ENCODE assay signal across 8 cellular contexts in the genomic region with DNA sequence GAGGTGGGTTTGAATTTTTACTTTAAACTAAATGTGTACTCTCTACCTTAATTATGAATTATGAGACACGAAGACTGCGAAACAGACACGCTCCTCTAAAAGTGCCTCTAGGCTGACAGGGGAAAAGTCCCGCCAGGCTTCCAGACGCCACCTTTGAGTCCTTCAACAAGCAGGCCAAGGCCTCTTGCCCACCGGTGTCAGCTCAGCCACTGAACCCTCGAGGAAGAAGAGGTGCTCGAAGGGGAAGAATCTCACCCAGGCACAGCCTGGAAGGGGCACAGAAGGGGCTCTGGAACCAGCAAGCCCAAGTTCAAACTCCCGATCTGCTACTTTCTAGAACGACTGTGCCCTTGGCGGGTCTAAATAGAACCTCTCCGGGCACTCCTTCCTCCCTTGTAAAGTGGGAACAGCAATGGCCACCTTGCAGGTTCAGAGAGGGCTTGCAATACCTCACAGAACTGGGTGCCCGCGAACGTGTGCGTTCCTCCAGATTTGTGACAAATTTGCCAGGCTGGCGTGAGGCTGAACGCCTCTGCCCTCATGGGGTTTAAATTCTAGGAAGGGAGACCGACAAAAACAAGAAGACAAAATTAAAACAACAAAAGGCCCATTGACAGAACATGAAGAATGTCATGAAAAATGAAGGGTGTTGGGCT.
DNase-seq lines count a peak whose midpoint lies in the region; ATAC-seq and TF ChIP-seq lines count a peak whose summit lies in the region.

No MANE protein-coding gene starts in this region.

- DNase-seq in heart left ventricle (no peak), Right ventricle myocardium inferior (ENCODE audit: missing footprints) (no peak), brain microvascular endothelial cell (no peak), upper lobe of right lung (peak; percentile 26)
- no peak for DNase-seq in activated CD8-positive, alpha-beta memory T cell treated with anti-CD3 and anti-CD28 coated beads, Interleukin-2, amount 50 U/mL, for 48 hours

- H3K4me3 ChIP-seq in heart left ventricle (peak overlapping the region; percentile 53 to 87 (median 72)), brain microvascular endothelial cell (ENCODE audit: low read depth, low read length) (peak overlapping the region; percentile 58), mesodermal cell (ENCODE audit: extremely low read depth, insufficient read depth, low read length, poor library complexity, severe bottlenecking) (peak overlapping the region; percentile 50), upper lobe of right lung (peak overlapping the region; percentile 71)

- intact Hi-C loops in heart left ventricle (cut with DNase I), result loop anchor here in 2 of 10 donors (1.0 to 5.0 kb wide), 2 partner anchors 41 to 44 kb away; no protein-coding TSS in a partner anchor
- intact Hi-C loops in Right ventricle myocardium inferior (cut with DNase I), result no loop called here
- intact Hi-C loops in upper lobe of right lung (cut with DNase I), result no loop called here

- H3K9me3 ChIP-seq in heart left ventricle (no peaks in the 10 kb centered on the region), mesodermal cell (ENCODE audit: control insufficient read depth, low read length) (no peaks in the 10 kb centered on the region), upper lobe of right lung (no peaks in the 10 kb centered on the region)

- H3K27me3 ChIP-seq in heart left ventricle, result no peaks in the 10 kb centered on the region
- no peaks in the 10 kb centered on the region for H3K27me3 ChIP-seq in brain microvascular endothelial cell (replicated peaks)
- H3K27me3 ChIP-seq in upper lobe of right lung, result no peaks in the 10 kb centered on the region

- ATAC-seq in heart left ventricle (no peak), Right ventricle myocardium inferior (no peak), upper lobe of right lung (no peak), GM21723 (IDR thresholded peaks at IDR 0.05; ENCODE audit: unreplicated experiment) (no peak), GM19467 (IDR thresholded peaks at IDR 0.05; ENCODE audit: unreplicated experiment) (no peak)

- H3K27ac ChIP-seq in heart left ventricle (peak overlapping the region; percentile 69 to 97 (median 88)), brain microvascular endothelial cell (no peak overlapping the region), mesodermal cell (ENCODE audit: low read depth, low read length, severe bottlenecking) (no peak overlapping the region), upper lobe of right lung (peak overlapping the region; percentile 84)

- WGBS in heart left ventricle, 4 donors, result 79 to 85% (median 83%) methylated on average over 19 of the region's 19 CpGs
- WGBS in mesodermal cell (ENCODE audit: insufficient coverage in 2 of 2), 2 experiments, result 90 to 93% methylated on average over 17 to 18 of the region's 19 CpGs

- H3K36me3 ChIP-seq in heart left ventricle, result no peaks in the 10 kb centered on the region
- no peaks in the 10 kb centered on the region for H3K36me3 ChIP-seq in brain microvascular endothelial cell (replicated peaks)
- H3K36me3 ChIP-seq in mesodermal cell (ENCODE audit: control insufficient read depth, insufficient read depth, low read length), result no peaks in the 10 kb centered on the region
- no peaks in the 10 kb centered on the region for H3K36me3 ChIP-seq in upper lobe of right lung

- H3K4me1 ChIP-seq in heart left ventricle (peaks cover 11 to 47% (median 37%) of the 10 kb centered on the region in 12 donors), mesodermal cell (ENCODE audit: control insufficient read depth, insufficient read depth, low read length, poor library complexity, severe bottlenecking) (peaks cover 12% of the 10 kb centered on the region), upper lobe of right lung (peaks cover 35% of the 10 kb centered on the region)

- TF ChIP-seq CTCF in heart left ventricle (IDR thresholded peaks at IDR 0.05) (no peak), brain microvascular endothelial cell (IDR thresholded peaks at IDR 0.05; ENCODE audit: low read depth, low read length, missing control alignments) (no peak), upper lobe of right lung (IDR thresholded peaks at IDR 0.05) (no peak)

- TF ChIP-seq POLR2A in heart left ventricle (IDR thresholded peaks at IDR 0.05), result no peak

- in situ Hi-C loops in brain microvascular endothelial cell (cut with HindIII; ENCODE audit: low pct_ligation_motif_present, low sequenced_read_pairs), result no loop called here

Comparison
In these comparisons a context has a peak if more than half of its experiments do, and no peak if none do; other contexts are left out.
1. H3K27ac ChIP-seq: peak in heart left ventricle (12 of 12) and upper lobe of right lung (single experiment); none in brain microvascular endothelial cell (single experiment) and mesodermal cell (single experiment).
2. Peak in every context shown above with its lines, with median percentiles within 50 percentile points of each other: H3K4me3 ChIP-seq.